In genomic region chr1:186139706-186140105, GRCh38 we compare ENCODE assay signal across 21 cellular contexts.
DNase-seq lines count a peak whose midpoint lies in the region; ATAC-seq and TF ChIP-seq lines count a peak whose summit lies in the region.
"Had no signal": no experiment of that assay in that cellular context is flagged by ENCODE, and none has a peak within 500 bp of the region (broad histone marks: within the 10 kb centered on the region; RNA-seq: fewer than 3 reads in every experiment).

No MANE protein-coding gene starts in this region.

- H3K27ac ChIP-seq in mammary epithelial cell (ENCODE audit: insufficient read depth, low read depth, low read length) (no peak overlapping the region), uterus (no peak overlapping the region)
- H3K27ac ChIP-seq: 22Rv1, prostate gland, tibial nerve had no signal

- no peak for TF ChIP-seq POLR2A in uterus (IDR thresholded peaks at IDR 0.05)

- no peaks in the 10 kb centered on the region for H3K79me2 ChIP-seq in mammary epithelial cell (ENCODE audit: insufficient read depth, low read length)

- H4K20me1 ChIP-seq in mammary epithelial cell (ENCODE audit: insufficient read depth, low read length) = no peaks in the 10 kb centered on the region

- WGBS in mammary epithelial cell (ENCODE audit: low coverage, missing lambda C conversion rate) = 6% methylated on average over 3 of the region's 3 CpGs

- dilution Hi-C loops in mammary epithelial cell (cut with HindIII; ENCODE audit: low sequenced_read_pairs) = loop anchor here (10.0 kb wide), 1 partner anchor 65 kb away; no protein-coding TSS in a partner anchor

- DNase-seq in mammary epithelial cell (peak; percentile 5), MCF 10A (ENCODE audit: unreplicated experiment) (no peak), astrocyte of the cerebellum (ENCODE audit: low read depth) (peak; percentile 23), foreskin fibroblast (peak; percentile 54 to 79), GM20000 (ENCODE audit: low spot score) (no peak), uterus (no peak), DMS 273 treated with DMSO at 0.1 percent for 48 hours (lab: John Stamatoyannopoulos, UW) (no peak)
- DNase-seq: activated CD8-positive, alpha-beta T cell treated with anti-CD3 and anti-CD28 coated beads for 36 hours; activated T-cell treated with anti-CD3 and anti-CD28 coated beads, Interleukin-2, amount 50 U/mL, for 4 hours; glutamatergic neuron; immature natural killer cell; naive thymus-derived CD8-positive, alpha-beta T cell; NCI-H187 treated with DMSO at 0.1 percent for 48 hours; SHP77 had no signal

- H3K36me3 Mint-ChIP-seq in MCF 10A (ENCODE audit: insufficient read depth, unreplicated experiment) = no peaks in the 10 kb centered on the region
- no peaks in the 10 kb centered on the region for H3K36me3 Mint-ChIP-seq in stimulated activated memory B cell treated with anti-CD40 and anti-IgM and Interleukin-4, amounts not matched to agents 10 μg/mL and 1 μg/mL and 100 μg/mL, for 72 hours
- H3K36me3 Mint-ChIP-seq: activated naive CD8-positive, alpha-beta T cell; immature natural killer cell; naive thymus-derived CD8-positive, alpha-beta T cell had no signal

- CTCF ChIA-PET in mammary epithelial cell (lab: Charles Lee; ENCODE audit: low non-redundant PET) (no interaction called here), MCF 10A (lab: Yijun Ruan, JAX) (interaction anchor here (0.6 kb wide), 1 partner anchor 30 kb away, joined by 3 read pairs; no protein-coding TSS in a partner anchor)

- H3K27me3 ChIP-seq in mammary epithelial cell (ENCODE audit: insufficient read depth, low read length) = no peaks in the 10 kb centered on the region
- no peaks in the 10 kb centered on the region for H3K27me3 ChIP-seq in uterus
- H3K27me3 ChIP-seq: tibial nerve had no signal

- POLR2A ChIA-PET in MCF 10A (lab: Yijun Ruan, JAX) = interaction anchor here (0.6 kb wide), 1 partner anchor 10 kb away, joined by 4 read pairs; no protein-coding TSS in a partner anchor

- H2AFZ ChIP-seq in mammary epithelial cell (ENCODE audit: low read depth, low read length) = peak overlapping the region; percentile 76

- intact Hi-C loops in mammary epithelial cell (cut with micrococcal nuclease) (no loop called here), MCF 10A (cut with micrococcal nuclease) (no loop called here), uterus (cut with DNase I; ENCODE audit: low total_unique reads) (no loop called here)

- H3K27ac Mint-ChIP-seq in MCF 10A (ENCODE audit: low read depth, unreplicated experiment) = no peak overlapping the region
- H3K27ac Mint-ChIP-seq in stimulated activated memory B cell treated with anti-CD40 and anti-IgM and Interleukin-4, amounts not matched to agents 10 μg/mL and 1 μg/mL and 100 μg/mL, for 72 hours = no peak overlapping the region
- H3K27ac Mint-ChIP-seq: activated CD8-positive, alpha-beta T cell treated with anti-CD3 and anti-CD28 coated beads for 36 hours; activated naive CD8-positive, alpha-beta T cell; immature natural killer cell; naive thymus-derived CD8-positive, alpha-beta T cell; WTC11 had no signal

- no peak for ATAC-seq in stimulated activated memory B cell treated with anti-CD40 and anti-IgM and Interleukin-4, amounts not matched to agents 10 μg/mL and 1 μg/mL and 100 μg/mL, for 72 hours
- ATAC-seq: activated CD8-positive, alpha-beta T cell treated with anti-CD3 and anti-CD28 coated beads for 36 hours; activated T-cell treated with anti-CD3 and anti-CD28 coated beads, Interleukin-2, amount 50 U/mL, for 4 hours; naive thymus-derived CD8-positive, alpha-beta T cell; WTC11 had no signal

- H3K4me2 ChIP-seq in mammary epithelial cell (ENCODE audit: insufficient read depth, low read depth, low read length) = peak overlapping the region; percentile 28

- H3K9me3 ChIP-seq in mammary epithelial cell (replicated peaks; ENCODE audit: insufficient read depth, low read length) (peaks cover 4% of the 10 kb centered on the region), uterus (no peaks in the 10 kb centered on the region)
- H3K9me3 ChIP-seq: prostate gland, tibial nerve had no signal

- H3K4me3 Mint-ChIP-seq in MCF 10A (ENCODE audit: unreplicated experiment) = no peak overlapping the region
- no peak overlapping the region for H3K4me3 Mint-ChIP-seq in stimulated activated memory B cell treated with anti-CD40 and anti-IgM and Interleukin-4, amounts not matched to agents 10 μg/mL and 1 μg/mL and 100 μg/mL, for 72 hours
- H3K4me3 Mint-ChIP-seq: activated CD8-positive, alpha-beta T cell treated with anti-CD3 and anti-CD28 coated beads for 36 hours; activated naive CD8-positive, alpha-beta T cell; activated T-cell treated with anti-CD3 and anti-CD28 coated beads, Interleukin-2, amount 50 U/mL, for 4 hours; central memory CD8-positive, alpha-beta T cell; immature natural killer cell; naive thymus-derived CD8-positive, alpha-beta T cell; WTC11 had no signal

- H3K4me3 ChIP-seq in mammary epithelial cell (replicated peaks in 1 of 3; ENCODE audit: insufficient read depth in 1 of 3, low read depth in 2 of 3, low read length in 3 of 3) (no peak overlapping the region), astrocyte of the cerebellum (ENCODE audit: low read depth, low read length) (no peak overlapping the region), foreskin fibroblast (ENCODE audit: low read depth in 1 of 2, low read length in 2 of 2) (no peak overlapping the region), uterus (no peak overlapping the region)
- H3K4me3 ChIP-seq: prostate gland, tibial nerve had no signal

- H3K36me3 ChIP-seq in mammary epithelial cell (ENCODE audit: insufficient read depth, low read length) (no peaks in the 10 kb centered on the region), uterus (no peaks in the 10 kb centered on the region)
- H3K36me3 ChIP-seq: prostate gland, tibial nerve had no signal

- no peaks in the 10 kb centered on the region for H3K4me1 ChIP-seq in mammary epithelial cell (ENCODE audit: insufficient read depth, low read length)
- no peaks in the 10 kb centered on the region for H3K4me1 ChIP-seq in uterus
- H3K4me1 ChIP-seq: prostate gland had no signal

- in situ Hi-C loops in mammary epithelial cell (cut with MboI; ENCODE audit: low sequenced_read_pairs in 2 of 2) = no loop called here
- in situ Hi-C loops in astrocyte of the cerebellum (cut with HindIII; ENCODE audit: low sequenced_read_pairs) = no loop called here

- no peaks in the 10 kb centered on the region for H3K4me1 Mint-ChIP-seq in MCF 10A (ENCODE audit: insufficient read depth, unreplicated experiment)
- no peaks in the 10 kb centered on the region for H3K4me1 Mint-ChIP-seq in stimulated activated memory B cell treated with anti-CD40 and anti-IgM and Interleukin-4, amounts not matched to agents 10 μg/mL and 1 μg/mL and 100 μg/mL, for 72 hours
- H3K4me1 Mint-ChIP-seq: central memory CD8-positive, alpha-beta T cell; immature natural killer cell; naive thymus-derived CD8-positive, alpha-beta T cell had no signal

- no peaks in the 10 kb centered on the region for H3K27me3 Mint-ChIP-seq in MCF 10A (ENCODE audit: insufficient read depth, unreplicated experiment)
- H3K27me3 Mint-ChIP-seq in stimulated activated memory B cell treated with anti-CD40 and anti-IgM and Interleukin-4, amounts not matched to agents 10 μg/mL and 1 μg/mL and 100 μg/mL, for 72 hours = no peaks in the 10 kb centered on the region
- H3K27me3 Mint-ChIP-seq: activated CD8-positive, alpha-beta T cell treated with anti-CD3 and anti-CD28 coated beads for 36 hours; activated naive CD8-positive, alpha-beta T cell had no signal

- no peak overlapping the region for H3K9ac ChIP-seq in mammary epithelial cell (ENCODE audit: insufficient read depth, low read length)

- H3K9me3 Mint-ChIP-seq in MCF 10A (ENCODE audit: unreplicated experiment) = no peaks in the 10 kb centered on the region
- H3K9me3 Mint-ChIP-seq in stimulated activated memory B cell treated with anti-CD40 and anti-IgM and Interleukin-4, amounts not matched to agents 10 μg/mL and 1 μg/mL and 100 μg/mL, for 72 hours = no peaks in the 10 kb centered on the region
- H3K9me3 Mint-ChIP-seq: activated CD8-positive, alpha-beta T cell treated with anti-CD3 and anti-CD28 coated beads for 36 hours; activated T-cell treated with anti-CD3 and anti-CD28 coated beads, Interleukin-2, amount 50 U/mL, for 4 hours; naive thymus-derived CD8-positive, alpha-beta T cell had no signal

- no TSS peak for BruUV-seq in mammary epithelial cell (replicated peaks; lab: Mats Ljungman, UMichigan)
- no TSS peak for BruUV-seq in MCF 10A (replicated peaks; lab: Mats Ljungman, UMichigan)

- TF ChIP-seq CTCF in mammary epithelial cell (conservative IDR thresholded peaks at IDR 0.05 in 1 of 2, IDR thresholded peaks at IDR 0.05 in 1 of 2; ENCODE audit: extremely low read depth in 1 of 2, insufficient read depth in 1 of 2, low read depth in 1 of 2, low read length in 2 of 2) = no peak
- no peak for TF ChIP-seq CTCF in MCF 10A (IDR thresholded peaks at IDR 0.05; ENCODE audit: unreplicated experiment)
- no peak for TF ChIP-seq CTCF in astrocyte of the cerebellum (IDR thresholded peaks at IDR 0.05; ENCODE audit: low read depth, low read length, missing control alignments)
- TF ChIP-seq CTCF in foreskin fibroblast (IDR thresholded peaks at IDR 0.05; ENCODE audit: low read depth, low read length) = no peak
- no peak for TF ChIP-seq CTCF in GM20000 (IDR thresholded peaks at IDR 0.05; ENCODE audit: extremely low read depth, missing control alignments)
- no peak for TF ChIP-seq CTCF in uterus (IDR thresholded peaks at IDR 0.05)

Comparison
In these comparisons a context has a peak if more than half of its experiments do, and no peak if none do; other contexts are left out.
1. DNase-seq: peak in mammary epithelial cell (single experiment), astrocyte of the cerebellum (single experiment) and foreskin fibroblast (2 of 2); none in MCF 10A (single experiment), GM20000 (single experiment), uterus (0 of 2) and DMS 273 treated with DMSO at 0.1 percent for 48 hours (single experiment).